Comparison of ENCODE assay signal across 6 cellular contexts in genomic region chr4:5435823-5436222, GRCh38.
"Had no signal": no experiment of that assay in that cellular context is flagged by ENCODE, and none has a peak within 500 bp of the region (broad histone marks: within the 10 kb centered on the region; RNA-seq: fewer than 3 reads in every experiment).

No MANE protein-coding gene starts in this region.

- H3K27ac ChIP-seq: GM23248 had no signal

- H3K4me1 ChIP-seq: HAP-1 had no signal

- ATAC-seq: HCT116 had no signal

- H3K27ac Mint-ChIP-seq: HFFc6 had no signal

- DNase-seq: GM23248, GOT3, HFFc6, IMR-90 had no signal

- H3K4me3 ChIP-seq: GM23248, HAP-1 had no signal

- H3K9me3 ChIP-seq: HAP-1 had no signal

- H3K36me3 ChIP-seq: HAP-1 had no signal

- H3K4me3 Mint-ChIP-seq: HFFc6 had no signal
